10 cellular contexts compared by ENCODE assay signal in genomic region chr1:217281332-217281731, GRCh38.
"Had no signal": no experiment of that assay in that cellular context is flagged by ENCODE, and none has a peak within 500 bp of the region (broad histone marks: within the 10 kb centered on the region; RNA-seq: fewer than 3 reads in every experiment).

No MANE protein-coding gene starts in this region.

- H3K9ac ChIP-seq: GM23248, KMS-11 had no signal

- H3K27ac Mint-ChIP-seq: HFFc6 had no signal

- H3K4me3 Mint-ChIP-seq: HFFc6, IgD-negative memory B cell had no signal

- H3K9me3 Mint-ChIP-seq: HFFc6 had no signal

- ATAC-seq: HCT116 had no signal

- H3K36me3 Mint-ChIP-seq: IgD-negative memory B cell had no signal

- H3K4me1 Mint-ChIP-seq: IgD-negative memory B cell had no signal

- H3K36me3 ChIP-seq: HAP-1 had no signal

- H3K27ac ChIP-seq: GM23248, HL-60, KMS-11 had no signal

- H3K9me3 ChIP-seq: HAP-1 had no signal

- DNase-seq: GM23248, GOT3, H7, HFFc6, KBM-7 had no signal

- H3K4me3 ChIP-seq: GM23248, HAP-1 had no signal

- H3K4me1 ChIP-seq: HAP-1 had no signal

- H2AFZ ChIP-seq: GM23248 had no signal

- H3K4me2 ChIP-seq: KMS-11 had no signal
